Comparison of ENCODE assay signal across 19 cellular contexts in the genomic region with DNA sequence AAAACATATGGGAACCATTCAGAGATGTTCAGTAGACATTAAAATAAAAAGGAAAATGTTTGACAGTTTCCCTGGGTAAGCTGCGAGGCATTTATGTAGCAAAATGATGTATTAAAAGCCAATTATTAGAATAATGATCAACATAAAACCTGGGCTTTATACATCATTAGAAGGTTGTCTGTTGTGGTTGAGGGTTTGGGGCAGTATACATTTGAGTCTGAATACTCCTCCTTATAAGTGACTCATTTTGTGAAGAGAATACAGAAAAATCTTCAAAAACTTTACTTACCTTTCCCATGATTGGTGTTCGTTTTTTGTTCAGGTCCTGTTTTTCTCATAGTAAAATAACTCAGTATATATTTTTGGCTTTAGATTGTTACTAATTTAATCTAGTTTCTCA.
"Had no signal": no experiment of that assay in that cellular context is flagged by ENCODE, and none has a peak within 500 bp of the region (broad histone marks: within the 10 kb centered on the region; RNA-seq: fewer than 3 reads in every experiment).

No MANE protein-coding gene starts in this region.

- H3K4me1 ChIP-seq: esophagus squamous epithelium, right lobe of liver, tibial artery, uterus had no signal

- H3K4me3 Mint-ChIP-seq: dendritic cell treated with granulocyte-macrophage colony-stimulating factor and Interleukin-4, amounts not matched to agents 40 ng/mL and 50 ng/mL, for 4 days; naive thymus-derived CD4-positive, alpha-beta T cell; nephron progenitor cell; stimulated activated effector memory CD8-positive, alpha-beta T cell treated with anti-CD3 and anti-CD28 coated beads, Interleukin-12 subunit alpha, Interleukin-12 subunit beta, amount 100 ng/mL, for 72 hours; stimulated activated naive CD8-positive, alpha-beta T cell treated with anti-CD3 and anti-CD28 coated beads, Interleukin-15, Interleukin-2, amounts not matched to agents 100 ng/mL and 50 ng/mL, for 24 hours had no signal

- ATAC-seq: naive thymus-derived CD4-positive, alpha-beta T cell; psoas muscle; stimulated activated effector memory CD8-positive, alpha-beta T cell treated with anti-CD3 and anti-CD28 coated beads, Interleukin-12 subunit alpha, Interleukin-12 subunit beta, amount 100 ng/mL, for 72 hours had no signal

- H3K27ac ChIP-seq: esophagus squamous epithelium, hepatocyte, psoas muscle, right lobe of liver, tibial artery, upper lobe of left lung, uterus had no signal

- H3K4me3 ChIP-seq: esophagus squamous epithelium, hepatocyte, psoas muscle, right lobe of liver, tibial artery, upper lobe of left lung, uterus had no signal

- H3K27me3 Mint-ChIP-seq: dendritic cell treated with granulocyte-macrophage colony-stimulating factor and Interleukin-4, amounts not matched to agents 40 ng/mL and 50 ng/mL, for 4 days; naive thymus-derived CD4-positive, alpha-beta T cell; stimulated activated naive CD8-positive, alpha-beta T cell treated with anti-CD3 and anti-CD28 coated beads, Interleukin-15, Interleukin-2, amounts not matched to agents 100 ng/mL and 50 ng/mL, for 24 hours had no signal

- H3K9me3 Mint-ChIP-seq: dendritic cell treated with granulocyte-macrophage colony-stimulating factor and Interleukin-4, amounts not matched to agents 40 ng/mL and 50 ng/mL, for 4 days; nephron progenitor cell; stimulated activated effector memory CD8-positive, alpha-beta T cell treated with anti-CD3 and anti-CD28 coated beads, Interleukin-12 subunit alpha, Interleukin-12 subunit beta, amount 100 ng/mL, for 72 hours; stimulated activated naive CD8-positive, alpha-beta T cell treated with anti-CD3 and anti-CD28 coated beads, Interleukin-15, Interleukin-2, amounts not matched to agents 100 ng/mL and 50 ng/mL, for 24 hours had no signal

- H3K27ac Mint-ChIP-seq: dendritic cell treated with granulocyte-macrophage colony-stimulating factor and Interleukin-4, amounts not matched to agents 40 ng/mL and 50 ng/mL, for 4 days; naive thymus-derived CD4-positive, alpha-beta T cell; nephron progenitor cell; stimulated activated effector memory CD8-positive, alpha-beta T cell treated with anti-CD3 and anti-CD28 coated beads, Interleukin-12 subunit alpha, Interleukin-12 subunit beta, amount 100 ng/mL, for 72 hours; stimulated activated naive CD8-positive, alpha-beta T cell treated with anti-CD3 and anti-CD28 coated beads, Interleukin-15, Interleukin-2, amounts not matched to agents 100 ng/mL and 50 ng/mL, for 24 hours had no signal

- H3K4me2 ChIP-seq: hepatocyte had no signal

- DNase-seq: esophagus squamous epithelium; foreskin fibroblast; head of caudate nucleus; kidney glomerular epithelial cell; mesendoderm; naive thymus-derived CD4-positive, alpha-beta T cell; nephron progenitor cell; psoas muscle; retina; right lobe of liver; stimulated activated CD4-positive, alpha-beta T cell treated with anti-CD3 and anti-CD28 coated beads, Interleukin-4, amount 100 ng/mL, for 1 hour; stimulated activated CD8-positive, alpha-beta memory T cell treated with anti-CD3 and anti-CD28 coated beads, Interleukin-4, amount 100 ng/mL, for 48 hours; tibial artery; upper lobe of left lung; uterus had no signal

- H3K27me3 ChIP-seq: esophagus squamous epithelium, hepatocyte, right lobe of liver, tibial artery, upper lobe of left lung, uterus had no signal

- H3K9me3 ChIP-seq: esophagus squamous epithelium, psoas muscle, right lobe of liver, tibial artery, upper lobe of left lung, uterus had no signal

- H3K4me1 Mint-ChIP-seq: stimulated activated effector memory CD8-positive, alpha-beta T cell treated with anti-CD3 and anti-CD28 coated beads, Interleukin-12 subunit alpha, Interleukin-12 subunit beta, amount 100 ng/mL, for 72 hours had no signal

- H3K36me3 ChIP-seq: esophagus squamous epithelium, right lobe of liver, tibial artery, upper lobe of left lung, uterus had no signal
